7 cellular contexts compared by ENCODE assay signal in the genomic region with DNA sequence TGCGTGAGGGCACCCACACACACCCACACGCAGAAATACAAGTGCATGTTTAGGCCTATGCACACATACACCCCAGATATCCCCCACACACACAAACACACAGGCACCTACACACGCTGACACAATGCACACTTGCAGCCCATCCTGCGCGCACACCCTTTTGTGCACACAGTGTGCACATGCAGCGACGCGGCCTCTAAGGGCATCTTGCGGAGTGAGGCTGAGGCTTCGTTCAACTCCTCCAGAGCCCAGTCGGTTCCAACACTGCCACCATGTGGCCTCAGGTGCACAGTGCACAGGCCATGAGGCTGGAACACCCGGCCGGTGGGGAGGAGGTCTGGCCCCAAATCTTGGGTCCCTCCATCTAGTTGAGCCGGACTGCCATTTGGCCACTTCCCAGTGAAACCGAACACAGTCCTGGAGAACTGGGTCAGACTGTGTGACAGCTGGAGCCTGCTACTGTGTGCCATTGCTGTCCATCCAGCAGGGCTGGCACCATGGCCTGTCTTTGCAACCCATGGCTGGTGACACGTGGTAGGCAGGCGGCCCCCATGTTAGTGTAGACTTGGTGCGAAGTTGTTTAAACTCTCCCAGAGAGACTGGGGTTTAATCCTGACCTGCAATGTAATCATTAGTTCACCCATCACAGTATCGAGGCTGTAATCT.
DNase-seq lines count a peak whose midpoint lies in the region; ATAC-seq and TF ChIP-seq lines count a peak whose summit lies in the region.

No MANE protein-coding gene starts in this region.

- H3K4me1 Mint-ChIP-seq in naive thymus-derived CD8-positive, alpha-beta T cell = peaks cover 0 to 7% (median 3%) of the 10 kb centered on the region in 4 donors

- no peaks in the 10 kb centered on the region for H3K9me3 Mint-ChIP-seq in naive thymus-derived CD8-positive, alpha-beta T cell

- H3K27me3 Mint-ChIP-seq in naive thymus-derived CD8-positive, alpha-beta T cell = peaks cover 14 to 67% (median 40%) of the 10 kb centered on the region in 5 donors

- no peak for TF ChIP-seq EP300 in esophagus muscularis mucosa (IDR thresholded peaks at IDR 0.05)

- DNase-seq in GM12865 (ENCODE audit: low read depth) (peak; percentile 73), NOMO-1 treated with DMSO at 0.1 percent for 48 hours (lab: John Stamatoyannopoulos, UW; ENCODE audit: unreplicated experiment) (peak; percentile 48), esophagus muscularis mucosa (ENCODE audit: extremely low spot score) (peak; percentile 94)
- DNase-seq in activated CD8-positive, alpha-beta memory T cell treated with anti-CD3 and anti-CD28 coated beads, Interleukin-2, amount 50 U/mL, for 48 hours = peak; percentile 85
- peak; percentile 29 to 82 (median 58) for DNase-seq in naive thymus-derived CD8-positive, alpha-beta T cell
- DNase-seq in stimulated activated CD8-positive, alpha-beta memory T cell treated with anti-CD3 and anti-CD28 coated beads, Interleukin-7, amount 100 ng/mL, for 48 hours (ENCODE audit: extremely low read depth in 1 of 2, low read depth in 1 of 2) = peak; percentile 27

- POLR2A ChIA-PET in naive thymus-derived CD8-positive, alpha-beta T cell (lab: Charles Lee) = no interaction called here

- peaks cover 0 to 6% (median 0%) of the 10 kb centered on the region in 4 donors for H3K27me3 ChIP-seq in esophagus muscularis mucosa

- H3K4me1 ChIP-seq in esophagus muscularis mucosa = peaks cover 0 to 8% (median 3%) of the 10 kb centered on the region in 4 donors

- no peak for TF ChIP-seq POLR2A in esophagus muscularis mucosa (IDR thresholded peaks at IDR 0.05; ENCODE audit: low read depth)

- H3K9me3 ChIP-seq in esophagus muscularis mucosa = no peaks in the 10 kb centered on the region

- WGBS in esophagus muscularis mucosa = 43% methylated on average over 10 of the region's 19 CpGs

- no peak overlapping the region for H3K4me3 ChIP-seq in GM12865 (ENCODE audit: low read depth, low read length)
- no peak overlapping the region for H3K4me3 ChIP-seq in esophagus muscularis mucosa

- H3K27ac Mint-ChIP-seq in naive thymus-derived CD8-positive, alpha-beta T cell = no peak overlapping the region

- peak; percentile 56 for ATAC-seq in HG03432 (IDR thresholded peaks at IDR 0.05; ENCODE audit: unreplicated experiment)
- peak; percentile 92 to 94 for ATAC-seq in naive thymus-derived CD8-positive, alpha-beta T cell

- no peaks in the 10 kb centered on the region for H3K36me3 Mint-ChIP-seq in naive thymus-derived CD8-positive, alpha-beta T cell

- H3K36me3 ChIP-seq in esophagus muscularis mucosa = no peaks in the 10 kb centered on the region

- no peak overlapping the region for H3K27ac ChIP-seq in esophagus muscularis mucosa (replicated peaks in 1 of 4)

- no peak overlapping the region for H3K4me3 Mint-ChIP-seq in naive thymus-derived CD8-positive, alpha-beta T cell

- intact Hi-C loops in esophagus muscularis mucosa (cut with DNase I) = loop anchor here (5.0 to 10.0 kb wide), 2 partner anchors 664 to 822 kb away; no protein-coding TSS in a partner anchor

- TF ChIP-seq CTCF in GM12865 (IDR thresholded peaks at IDR 0.05; ENCODE audit: insufficient read depth, low read depth, low read length, missing control alignments) (peak; percentile 94), esophagus muscularis mucosa (IDR thresholded peaks at IDR 0.05) (peak in 2 of 3 experiments; percentile 89 to 97)

Comparison
In these comparisons a context has a peak if more than half of its experiments do, and no peak if none do; other contexts are left out.
1. DNase-seq: peak in every context shown above with its lines; median percentile 94 in esophagus muscularis mucosa; 85 in activated CD8-positive, alpha-beta memory T cell treated with anti-CD3 and anti-CD28 coated beads, Interleukin-2, amount 50 U/mL, for 48 hours; 73 in GM12865; 58 in naive thymus-derived CD8-positive, alpha-beta T cell; 48 in NOMO-1 treated with DMSO at 0.1 percent for 48 hours; 27 in stimulated activated CD8-positive, alpha-beta memory T cell treated with anti-CD3 and anti-CD28 coated beads, Interleukin-7, amount 100 ng/mL, for 48 hours.